29 cellular contexts compared by ENCODE assay signal in genomic region chr15:35319354-35319753, GRCh38.
"Had no signal": no experiment of that assay in that cellular context is flagged by ENCODE, and none has a peak within 500 bp of the region (broad histone marks: within the 10 kb centered on the region; RNA-seq: fewer than 3 reads in every experiment).

No MANE protein-coding gene starts in this region.

- H3K36me3 ChIP-seq: ascending aorta, cardiac muscle cell had no signal

- H3K4me1 Mint-ChIP-seq: activated CD8-positive, alpha-beta memory T cell treated with anti-CD3 and anti-CD28 coated beads, Interleukin-2, amount 10 ng/mL, durations not matched to agents 7 days and 5 days; activated naive CD8-positive, alpha-beta T cell treated with anti-CD3 and anti-CD28 coated beads, Interleukin-2, amount 50 U/mL, for 24 hours; WTC11 had no signal

- H3K36me3 Mint-ChIP-seq: activated CD8-positive, alpha-beta memory T cell treated with anti-CD3 and anti-CD28 coated beads, Interleukin-2, amount 10 ng/mL, durations not matched to agents 7 days and 5 days; WTC11 had no signal

- DNase-seq: activated CD4-positive, alpha-beta T cell treated with anti-CD3 and anti-CD28 coated beads for 48 hours; activated CD4-positive, alpha-beta T cell treated with anti-CD3 and anti-CD28 coated beads, Interleukin-2, amount 50 U/mL, for 4 hours; activated CD4-positive, CD25-positive, alpha-beta regulatory T cell treated with anti-CD3 and anti-CD28 coated beads, Interleukin-2, amount 50 U/mL, for 72 hours; activated CD8-positive, alpha-beta memory T cell treated with anti-CD3 and anti-CD28 coated beads, Interleukin-2, amount 10 ng/mL, durations not matched to agents 7 days and 5 days; activated effector memory CD4-positive, alpha-beta T cell treated with anti-CD3 and anti-CD28 coated beads, Interleukin-2, amount 50 U/mL, for 16 hours; activated naive CD4-positive, alpha-beta T cell treated with Interleukin-2 at 50 U/mL for 16 hours; activated naive CD8-positive, alpha-beta T cell treated with anti-CD3 and anti-CD28 coated beads, Interleukin-2, amount 50 U/mL, for 24 hours; activated T-cell treated with anti-CD3 and anti-CD28 coated beads, Interleukin-2, amount 50 U/mL, for 24 hours; amniotic stem cell; body of pancreas; KG1; MM.1S; NCI-H1105; NCI-H1436; NCI-H1694 treated with DMSO at 0.1 percent for 48 hours; NCI-H2029 treated with DMSO at 0.1 percent for 48 hours; NCI-H345; NCI-H510A; NCI-H526 treated with DMSO at 0.1 percent for 48 hours; NK-92 treated with Interleukin-12 subunit alpha and Interleukin-12 subunit beta, amount 100 ng/mL, for 24 hours; OCI-M1; SHP77 treated with DMSO at 0.1 percent for 48 hours had no signal

- ATAC-seq: activated CD8-positive, alpha-beta memory T cell treated with anti-CD3 and anti-CD28 coated beads, Interleukin-2, amount 10 ng/mL, durations not matched to agents 7 days and 5 days; activated naive CD4-positive, alpha-beta T cell treated with anti-CD3 and anti-CD28 coated beads, Interleukin-2, amount 50 U/mL, for 72 hours; activated naive CD8-positive, alpha-beta T cell treated with anti-CD3 and anti-CD28 coated beads, Interleukin-2, amount 50 U/mL, for 24 hours; body of pancreas; Panc1; WTC11 had no signal

- H3K4me3 ChIP-seq: ascending aorta, body of pancreas, cardiac muscle cell had no signal

- H3K27ac Mint-ChIP-seq: activated CD8-positive, alpha-beta memory T cell treated with anti-CD3 and anti-CD28 coated beads, Interleukin-2, amount 10 ng/mL, durations not matched to agents 7 days and 5 days; activated naive CD4-positive, alpha-beta T cell treated with anti-CD3 and anti-CD28 coated beads, Interleukin-2, amount 50 U/mL, for 72 hours; activated naive CD8-positive, alpha-beta T cell treated with anti-CD3 and anti-CD28 coated beads, Interleukin-2, amount 50 U/mL, for 24 hours; activated T-cell treated with anti-CD3 and anti-CD28 coated beads, Interleukin-2, amount 50 U/mL, for 24 hours; activated T-helper 1 cell treated with anti-CD3 and anti-CD28 coated beads, Interleukin-12 subunit alpha, Interleukin-12 subunit beta, Interleukin-2, Interleukin-4 antibody, amounts not matched to agents 30 ng/mL and 10 ng/mL and 1 ng/mL, durations not matched to agents 14 hours and 24 hours and 36 hours; T-helper 1 cell treated with Interleukin-12 subunit alpha and Interleukin-12 subunit beta and Interleukin-4 antibody, amounts not matched to agents 30 μg/mL and 1 μg/mL, for 36 hours; WTC11 had no signal

- H3K27me3 Mint-ChIP-seq: activated CD8-positive, alpha-beta memory T cell treated with anti-CD3 and anti-CD28 coated beads, Interleukin-2, amount 10 ng/mL, durations not matched to agents 7 days and 5 days; activated naive CD8-positive, alpha-beta T cell treated with anti-CD3 and anti-CD28 coated beads, Interleukin-2, amount 50 U/mL, for 24 hours; activated T-cell treated with anti-CD3 and anti-CD28 coated beads, Interleukin-2, amount 50 U/mL, for 24 hours had no signal

- H3K9me3 ChIP-seq: ascending aorta, body of pancreas had no signal

- H3K27ac ChIP-seq: ascending aorta, body of pancreas, cardiac muscle cell had no signal

- H3K4me1 ChIP-seq: body of pancreas had no signal

- H3K27me3 ChIP-seq: ascending aorta, body of pancreas, cardiac muscle cell had no signal

- H3K9me3 Mint-ChIP-seq: activated T-cell treated with anti-CD3 and anti-CD28 coated beads, Interleukin-2, amount 50 U/mL, for 24 hours; activated T-helper 1 cell treated with anti-CD3 and anti-CD28 coated beads, Interleukin-12 subunit alpha, Interleukin-12 subunit beta, Interleukin-2, Interleukin-4 antibody, amounts not matched to agents 30 ng/mL and 10 ng/mL and 1 ng/mL, durations not matched to agents 14 hours and 24 hours and 36 hours; T-helper 1 cell treated with Interleukin-12 subunit alpha and Interleukin-12 subunit beta and Interleukin-4 antibody, amounts not matched to agents 30 μg/mL and 1 μg/mL, for 36 hours had no signal

- H3K4me3 Mint-ChIP-seq: activated CD8-positive, alpha-beta memory T cell treated with anti-CD3 and anti-CD28 coated beads, Interleukin-2, amount 10 ng/mL, durations not matched to agents 7 days and 5 days; activated naive CD8-positive, alpha-beta T cell treated with anti-CD3 and anti-CD28 coated beads, Interleukin-2, amount 50 U/mL, for 24 hours; activated T-cell treated with anti-CD3 and anti-CD28 coated beads, Interleukin-2, amount 50 U/mL, for 24 hours; activated T-helper 1 cell treated with anti-CD3 and anti-CD28 coated beads, Interleukin-12 subunit alpha, Interleukin-12 subunit beta, Interleukin-2, Interleukin-4 antibody, amounts not matched to agents 30 ng/mL and 10 ng/mL and 1 ng/mL, durations not matched to agents 14 hours and 24 hours and 36 hours; T-helper 1 cell treated with Interleukin-12 subunit alpha and Interleukin-12 subunit beta and Interleukin-4 antibody, amounts not matched to agents 30 μg/mL and 1 μg/mL, for 36 hours; WTC11 had no signal
